In genomic region chr3:178044320-178044719, GRCh38 we compare ENCODE assay signal across 26 cellular contexts.
DNase-seq lines count a peak whose midpoint lies in the region; ATAC-seq, FAIRE-seq and TF ChIP-seq lines count a peak whose summit lies in the region.
"Had no signal": no experiment of that assay in that cellular context is flagged by ENCODE, and none has a peak within 500 bp of the region (broad histone marks: within the 10 kb centered on the region; RNA-seq: fewer than 3 reads in every experiment).

No MANE protein-coding gene starts in this region.

- H3K18ac ChIP-seq in IMR-90 (ENCODE audit: low read depth, low read length), result no peak overlapping the region

- RAD21 ChIA-PET in HCT116 (lab: Charles Lee; ENCODE audit: low non-redundant PET in 1 of 2, low total read pairs in 2 of 2, uncharacterized antibody in 2 of 2, unreplicated experiment in 2 of 2), result no interaction called here

- H3K4me2 ChIP-seq in A549 (no peak overlapping the region), HCT116 (ENCODE audit: low read length) (no peak overlapping the region), IMR-90 (ENCODE audit: low read depth, low read length) (no peak overlapping the region), K562 (ENCODE audit: insufficient read depth, low read length) (no peak overlapping the region)
- H3K4me2 ChIP-seq: BLaER1 treated with 17β-estradiol and CSF1 and Interleukin-3, amounts not matched to agents 10 nM and 100 nM had no signal

- no TSS peak for BruUV-seq in HCT116 (replicated peaks; lab: Mats Ljungman, UMichigan)
- BruUV-seq in IMR-90 (replicated peaks; lab: Mats Ljungman, UMichigan), result no TSS peak
- no TSS peak for BruUV-seq in K562 (replicated peaks; lab: Mats Ljungman, UMichigan)

- no peaks in the 10 kb centered on the region for H3K79me2 ChIP-seq in HCT116 (ENCODE audit: insufficient read depth, low read length)
- H3K79me2 ChIP-seq in K562 (ENCODE audit: control insufficient read depth, insufficient read depth, low read length), result no peaks in the 10 kb centered on the region

- H3K4ac ChIP-seq in IMR-90 (ENCODE audit: low read depth, low read length), result no peak overlapping the region

- no peak overlapping the region for H3K14ac ChIP-seq in IMR-90 (replicated peaks; ENCODE audit: low read depth, low read length)

- H2AFZ ChIP-seq in HCT116 (ENCODE audit: low read depth, low read length, poor library complexity, severe bottlenecking) (no peak overlapping the region), IMR-90 (replicated peaks; ENCODE audit: low read length, poor library complexity) (no peak overlapping the region), K562 (ENCODE audit: low read depth, low read length) (no peak overlapping the region)

- H4K5ac ChIP-seq in IMR-90 (ENCODE audit: low read depth, low read length), result no peak overlapping the region

- no peaks in the 10 kb centered on the region for H4K20me1 ChIP-seq in HCT116 (ENCODE audit: insufficient read depth)
- no peaks in the 10 kb centered on the region for H4K20me1 ChIP-seq in IMR-90 (ENCODE audit: insufficient read depth, low read length)
- no peaks in the 10 kb centered on the region for H4K20me1 ChIP-seq in K562 (replicated peaks; ENCODE audit: control insufficient read depth, insufficient read depth, low read length)
- H4K20me1 ChIP-seq: BLaER1 treated with 17β-estradiol and CSF1 and Interleukin-3, amounts not matched to agents 10 nM and 100 nM had no signal

- no peak overlapping the region for H2AK9ac ChIP-seq in IMR-90 (replicated peaks; ENCODE audit: low read depth, low read length, poor library complexity)

- no peak for ATAC-seq in A549
- ATAC-seq in HCT116, result no peak
- no peak for ATAC-seq in IMR-90 (ENCODE audit: low read depth)
- ATAC-seq in K562, result no peak
- no peak for ATAC-seq in HG03469 (IDR thresholded peaks at IDR 0.05; ENCODE audit: unreplicated experiment)
- ATAC-seq: GM12878 had no signal

- intact Hi-C loops in HCT116 (cut with micrococcal nuclease), result no loop called here
- intact Hi-C loops in IMR-90 (cut with micrococcal nuclease), result no loop called here
- intact Hi-C loops in K562 (cut with micrococcal nuclease), result no loop called here

- TF ChIP-seq RAD21 in A549 (conservative IDR thresholded peaks at IDR 0.05 in 1 of 2, IDR thresholded peaks at IDR 0.05 in 1 of 2) (no peak), HCT116 (IDR thresholded peaks at IDR 0.05; ENCODE audit: low read depth) (no peak), IMR-90 (IDR thresholded peaks at IDR 0.05; ENCODE audit: low read length) (no peak), K562 (CRISPR knock-in tag; conservative IDR thresholded peaks at IDR 0.05 in 1 of 2, IDR thresholded peaks at IDR 0.05 in 1 of 2) (no peak)

- H3K4me1 ChIP-seq in A549 (no peaks in the 10 kb centered on the region), HCT116 (ENCODE audit: control insufficient read depth in 1 of 2, insufficient read depth in 2 of 2, low read length in 2 of 2) (no peaks in the 10 kb centered on the region), IMR-90 (ENCODE audit: control insufficient read depth, insufficient read depth, low read length) (no peaks in the 10 kb centered on the region), K562 (replicated peaks in 1 of 2; ENCODE audit: control insufficient read depth in 2 of 2, insufficient read depth in 2 of 2, low read length in 2 of 2) (peaks cover 0 to under 1% of the 10 kb centered on the region in 2 experiments; a peak in 3 of 5 replicates), right atrium auricular region (no peaks in the 10 kb centered on the region)
- H3K4me1 ChIP-seq: BLaER1 treated with 17β-estradiol and CSF1 and Interleukin-3, amounts not matched to agents 10 nM and 100 nM had no signal

- no peak overlapping the region for H3K23ac ChIP-seq in IMR-90 (ENCODE audit: low read depth, low read length)

- H3K27ac ChIP-seq in A549 (no peak overlapping the region), HCT116 (ENCODE audit: low read depth, low read length) (no peak overlapping the region), IMR-90 (ENCODE audit: insufficient read depth, low read length) (no peak overlapping the region), K562 (ENCODE audit: extremely low read depth, low read depth, low read length) (no peak overlapping the region), right atrium auricular region (no peak overlapping the region)
- H3K27ac ChIP-seq: BLaER1 treated with 17β-estradiol and CSF1 and Interleukin-3, amounts not matched to agents 10 nM and 100 nM; C4-2B had no signal

- H3K9ac ChIP-seq in HCT116 (ENCODE audit: low read length) (no peak overlapping the region), IMR-90 (ENCODE audit: low read depth, low read length) (no peak overlapping the region), K562 (ENCODE audit: insufficient read depth in 1 of 2, low read depth in 2 of 2, low read length in 2 of 2) (no peak overlapping the region)
- H3K9ac ChIP-seq: BLaER1 treated with 17β-estradiol and CSF1 and Interleukin-3, amounts not matched to agents 10 nM and 100 nM had no signal

- FAIRE-seq in A549 (lab: Jason Lieb, UNC), result no peak
- FAIRE-seq in K562 (lab: Jason Lieb, UNC), result no peak
- no peak for FAIRE-seq in GM19239 (lab: Jason Lieb, UNC)
- FAIRE-seq: GM12878, GM12892, GM18507 had no signal

- H3K9me3 ChIP-seq in A549 (no peaks in the 10 kb centered on the region), HCT116 (ENCODE audit: control insufficient read depth in 1 of 2, insufficient read depth in 1 of 2, low read depth in 1 of 2, low read length in 2 of 2) (no peaks in the 10 kb centered on the region), IMR-90 (ENCODE audit: control insufficient read depth, insufficient read depth, low read length) (no peaks in the 10 kb centered on the region), K562 (replicated peaks; ENCODE audit: control insufficient read depth, insufficient read depth, low read depth, low read length) (no peaks in the 10 kb centered on the region), right atrium auricular region (no peaks in the 10 kb centered on the region)

- TF ChIP-seq EP300 in A549 (IDR thresholded peaks at IDR 0.05), result no peak
- no peak for TF ChIP-seq EP300 in K562 (IDR thresholded peaks at IDR 0.05; ENCODE audit: low read length)

- H3K4me3 ChIP-seq in A549 (no peak overlapping the region), HCT116 (replicated peaks in 1 of 2; ENCODE audit: low read depth in 1 of 2, low read length in 2 of 2) (no peak overlapping the region), IMR-90 (ENCODE audit: insufficient read depth, low read depth, low read length) (no peak overlapping the region), K562 (no peak overlapping the region), right atrium auricular region (no peak overlapping the region)
- H3K4me3 ChIP-seq: BLaER1 treated with 17β-estradiol and CSF1 and Interleukin-3, amounts not matched to agents 10 nM and 100 nM; GM12878 had no signal

- no peak overlapping the region for H3K56ac ChIP-seq in IMR-90 (ENCODE audit: extremely low read depth, insufficient read depth, low read length)

- no peak overlapping the region for H4K91ac ChIP-seq in IMR-90 (ENCODE audit: insufficient read depth, low read depth, low read length)

- CTCF ChIA-PET in A549 (lab: Yijun Ruan, JAX) (no interaction called here), HCT116 (lab: Charles Lee) (no interaction called here), IMR-90 (lab: Yijun Ruan, JAX) (no interaction called here), K562 (lab: Yijun Ruan, JAX; ENCODE audit: low intra/inter-chr PET ratio) (no interaction called here)

- H2BK120ac ChIP-seq in IMR-90 (ENCODE audit: low read depth, low read length), result no peak overlapping the region

- H2BK5ac ChIP-seq in IMR-90 (ENCODE audit: low read depth, low read length, poor library complexity, severe bottlenecking), result no peak overlapping the region

- H3K79me1 ChIP-seq in IMR-90 (ENCODE audit: low read depth in 1 of 2, low read length in 2 of 2), result no peaks in the 10 kb centered on the region

- H4K8ac ChIP-seq in IMR-90 (ENCODE audit: low read depth in 2 of 2, low read length in 2 of 2), result no peak overlapping the region

- no peak overlapping the region for H2AK5ac ChIP-seq in IMR-90 (ENCODE audit: low read depth, low read length)

- H3K36me3 ChIP-seq in HCT116 (ENCODE audit: control insufficient read depth in 1 of 2, insufficient read depth in 2 of 2, low read length in 2 of 2) (no peaks in the 10 kb centered on the region), IMR-90 (ENCODE audit: control insufficient read depth, insufficient read depth, low read length) (no peaks in the 10 kb centered on the region), K562 (ENCODE audit: control insufficient read depth, insufficient read depth, low read length) (no peaks in the 10 kb centered on the region), right atrium auricular region (no peaks in the 10 kb centered on the region)
- H3K36me3 ChIP-seq: BLaER1 treated with 17β-estradiol and CSF1 and Interleukin-3, amounts not matched to agents 10 nM and 100 nM had no signal

- H2BK20ac ChIP-seq in IMR-90 (ENCODE audit: low read depth, low read length), result no peak overlapping the region

- DNase-seq in A549 (ENCODE audit: low read depth in 1 of 2, low spot score in 1 of 2), result no peak
- no peak for DNase-seq in HCT116 (ENCODE audit: low read depth, low spot score)
- DNase-seq in IMR-90, result no peak
- DNase-seq in K562 (ENCODE audit: extremely low read depth in 1 of 4, low spot score in 3 of 4), result no peak
- no peak for DNase-seq in midbrain (lab: John Stamatoyannopoulos, UW)
- DNase-seq in GM19239 (ENCODE audit: insufficient read length, low spot score), result no peak
- no peak for DNase-seq in right atrium auricular region (ENCODE audit: low spot score)
- DNase-seq: 8988T; AML-193; CD4-positive, alpha-beta memory T cell; CD4-positive, CD25-positive, alpha-beta regulatory T cell; CD8-positive, alpha-beta memory T cell; COR-L47; DMS 273 treated with DMSO at 0.1 percent for 48 hours; DMS153; DMS53; DMS79; DND-41; EL; GDM1 had no signal

- H3K9me1 ChIP-seq in IMR-90 (ENCODE audit: insufficient read depth, low read length) (no peaks in the 10 kb centered on the region), K562 (ENCODE audit: control insufficient read depth, insufficient read depth, low read length) (no peaks in the 10 kb centered on the region)

- WGBS in A549 (ENCODE audit: missing lambda C conversion rate), result 73% methylated on average over 2 of the region's 2 CpGs
- WGBS in IMR-90 (ENCODE audit: extremely low coverage in 2 of 2, insufficient read length in 1 of 2), 2 experiments, result no CpG with 5 or more reads among the region's 2 CpGs
- whole genome bisulfite sequencing in K562 (ENCODE audit: insufficient coverage, low coverage, missing lambda C conversion rate), result 41% methylated on average over 2 of the region's 2 CpGs

- POLR2A ChIA-PET in A549 (lab: Yijun Ruan, JAX) (no interaction called here), HCT116 (lab: Charles Lee) (no interaction called here), IMR-90 (lab: Charles Lee; ENCODE audit: unreplicated experiment) (no interaction called here), K562 (lab: Yijun Ruan, JAX) (no interaction called here)

- TF ChIP-seq CTCF in A549 (IDR thresholded peaks at IDR 0.05), result no peak
- TF ChIP-seq CTCF in HCT116 (IDR thresholded peaks at IDR 0.05 in 2 of 3, conservative IDR thresholded peaks at IDR 0.05 in 1 of 3; ENCODE audit: borderline replicate concordance in 1 of 3, insufficient read depth in 1 of 3, low read depth in 2 of 3, low read length in 2 of 3), result no peak
- no peak for TF ChIP-seq CTCF in IMR-90 (conservative IDR thresholded peaks at IDR 0.05; ENCODE audit: low read depth, low read length)
- no peak for TF ChIP-seq CTCF in K562 (IDR thresholded peaks at IDR 0.05 in 2 of 3, conservative IDR thresholded peaks at IDR 0.05 in 1 of 3; ENCODE audit: insufficient read depth in 2 of 3, low read depth in 1 of 3, low read length in 3 of 3)
- TF ChIP-seq CTCF in right atrium auricular region (IDR thresholded peaks at IDR 0.05), result no peak

- no peak for TF ChIP-seq POLR2A in A549 (IDR thresholded peaks at IDR 0.05; ENCODE audit: low read length)
- TF ChIP-seq POLR2A in HCT116 (IDR thresholded peaks at IDR 0.05; ENCODE audit: borderline replicate concordance, extremely low read depth, insufficient read depth, insufficient read length), result no peak
- TF ChIP-seq POLR2A in IMR-90 (IDR thresholded peaks at IDR 0.05; ENCODE audit: low read depth, low read length), result no peak
- no peak for TF ChIP-seq POLR2A in K562 (conservative IDR thresholded peaks at IDR 0.05)

- no peaks in the 10 kb centered on the region for H3K9me2 ChIP-seq in HCT116 (ENCODE audit: insufficient read depth)

- dilution Hi-C loops in IMR-90 (cut with HindIII; ENCODE audit: low sequenced_read_pairs, unreplicated experiment), result no loop called here

- in situ Hi-C loops in IMR-90 (cut with MboI; ENCODE audit: low sequenced_read_pairs) (no loop called here), K562 (cut with MboI) (no loop called here)

- H3K27me3 ChIP-seq in HCT116 (ENCODE audit: insufficient read depth, low read length) (no peaks in the 10 kb centered on the region), IMR-90 (ENCODE audit: control insufficient read depth, insufficient read depth, low read length) (no peaks in the 10 kb centered on the region), K562 (ENCODE audit: control insufficient read depth in 2 of 2, insufficient read depth in 2 of 2, low read length in 2 of 2) (no peaks in the 10 kb centered on the region), right atrium auricular region (no peaks in the 10 kb centered on the region)
- H3K27me3 ChIP-seq: BLaER1 treated with 17β-estradiol and CSF1 and Interleukin-3, amounts not matched to agents 10 nM and 100 nM had no signal

- no peak overlapping the region for H2BK15ac ChIP-seq in IMR-90 (ENCODE audit: low read depth, low read length)

Comparison
In these comparisons a context has a peak if more than half of its experiments do, and no peak if none do; other contexts are left out.
1. Of the 35 proteins assayed by ChIP-seq in both K562 and A549: peak only in K562: none; only in A549: none; in both: CEBPB; in neither: 34.